ENCODE assay signal across 23 cellular contexts in genomic region chr11:57375490-57375889, GRCh38. TPM values are rescaled to one million over a fixed set of nuclear protein-coding genes. Genes with fewer than 3 reads are reported as not detected.
"Had no signal": no experiment of that assay in that cellular context is flagged by ENCODE, and none has a peak within 500 bp of the region (broad histone marks: within the 10 kb centered on the region; RNA-seq: fewer than 3 reads in every experiment).

No MANE protein-coding gene starts in this region.

- H3K4me2 ChIP-seq: KMS-11 had no signal

- H3K36me3 ChIP-seq: SJSA1 had no signal

- H3K9ac ChIP-seq: KMS-11 had no signal

- H3K9me3 ChIP-seq: SJSA1 had no signal

- ATAC-seq: K562 had no signal

- DNase-seq: Kasumi-1, MM.1S, NCI-H1092 treated with DMSO at 0.1 percent for 48 hours, NCI-H1436, NCI-H187, NCI-H2029, NCI-H2081 treated with DMSO at 0.1 percent for 48 hours, NCI-H2171, NCI-H226, NCI-H446, NCI-H510A, NCI-H524 treated with DMSO at 0.1 percent for 48 hours, NCI-H69, NCI-H774, Right ventricle myocardium superior, RPMI8226, SIG-M5 had no signal

- H3K4me1 ChIP-seq: SJSA1 had no signal

- H3K27ac ChIP-seq: HL-60, KMS-11, SJSA1, SK-N-MC had no signal

- H3K4me3 ChIP-seq: K562, SJSA1, SK-N-MC had no signal

RNA-seq across cellular contexts. Expression of gene PRG3, which starts 5.5 kb away (rescaled TPM):
- polyA plus RNA-seq: IgD-negative memory B cell had no signal

RNA-seq across cellular contexts. Expression of gene PRG2, which starts 15.0 kb away (rescaled TPM):
- polyA plus RNA-seq: IgD-negative memory B cell had no signal

RNA-seq across cellular contexts. Expression of gene P2RX3, which starts 37.3 kb away (rescaled TPM):
- polyA plus RNA-seq: IgD-negative memory B cell, K562 had no signal
